12 cellular contexts compared by ENCODE assay signal in genomic region chr11:34501500-34501899, GRCh38. TPM values are rescaled to one million over a fixed set of nuclear protein-coding genes. Genes with fewer than 3 reads are reported as not detected.
DNase-seq lines count a peak whose midpoint lies in the region; ATAC-seq, FAIRE-seq and TF ChIP-seq lines count a peak whose summit lies in the region.
"Had no signal": no experiment of that assay in that cellular context is flagged by ENCODE, and none has a peak within 500 bp of the region (broad histone marks: within the 10 kb centered on the region; RNA-seq: fewer than 3 reads in every experiment).

No MANE protein-coding gene starts in this region.

- peak; percentile 71 for FAIRE-seq in astrocyte (lab: Jason Lieb, UNC)
- peak; percentile 98 for FAIRE-seq in HepG2 (lab: Jason Lieb, UNC)
- FAIRE-seq: TTC549 had no signal

- CTCF ChIA-PET in HepG2 (lab: Yijun Ruan, JAX; ENCODE audit: low intra/inter-chr PET ratio, low total read pairs) = no interaction called here

- TF ChIP-seq CTCF in astrocyte (IDR thresholded peaks at IDR 0.05; ENCODE audit: insufficient read depth, low read depth, low read length) = no peak
- no peak for TF ChIP-seq CTCF in HepG2 (CRISPR knock-in tag; IDR thresholded peaks at IDR 0.05)

- H3K27me3 Mint-ChIP-seq in astrocyte (ENCODE audit: low read depth, unreplicated experiment) = peaks cover 16% of the 10 kb centered on the region

- H4K20me1 ChIP-seq in astrocyte (ENCODE audit: insufficient read depth, low read length) (no peaks in the 10 kb centered on the region), HepG2 (ENCODE audit: insufficient read depth, low read length) (no peaks in the 10 kb centered on the region)

- H3K9me3 ChIP-seq in astrocyte (ENCODE audit: insufficient read depth, low read depth, low read length) = no peaks in the 10 kb centered on the region
- H3K9me3 ChIP-seq in HepG2 (ENCODE audit: low read length) = no peaks in the 10 kb centered on the region

- WGBS in HepG2 (ENCODE audit: low lambda C conversion rate) = 3% methylated on average over 4 of the region's 4 CpGs

- H3K4me1 ChIP-seq in astrocyte (ENCODE audit: insufficient read depth, low read length) (peaks cover 25% of the 10 kb centered on the region), HepG2 (ENCODE audit: insufficient read depth, low read length) (peaks cover 76% of the 10 kb centered on the region)

- H3K4me2 ChIP-seq in astrocyte (ENCODE audit: low read length) = peak overlapping the region; percentile 68
- peak overlapping the region; percentile 52 for H3K4me2 ChIP-seq in HepG2 (ENCODE audit: low read depth, low read length)

- H3K36me3 ChIP-seq in astrocyte (ENCODE audit: insufficient read depth, low read length) (no peaks in the 10 kb centered on the region), HepG2 (replicated peaks in 1 of 2; ENCODE audit: control insufficient read depth in 1 of 2, insufficient read depth in 2 of 2, low read length in 2 of 2) (no peaks in the 10 kb centered on the region)

- H3K9ac ChIP-seq in astrocyte (ENCODE audit: low read length) (peak overlapping the region; percentile 35), HepG2 (ENCODE audit: insufficient read depth, low read depth, low read length) (peak overlapping the region; percentile 45; the same call in 1 of the 2 replicates)

- H3K27me3 ChIP-seq in astrocyte (ENCODE audit: insufficient read depth, low read length) (no peaks in the 10 kb centered on the region), HepG2 (ENCODE audit: control insufficient read depth in 1 of 2, insufficient read depth in 2 of 2, low read length in 2 of 2) (no peaks in the 10 kb centered on the region)

- peak in 1 of 2 experiments; percentile 43; a peak in 2 of 4 replicates for TF ChIP-seq POLR2A in HepG2 (IDR thresholded peaks at IDR 0.05; ENCODE audit: insufficient read depth in 1 of 2, low read depth in 2 of 2, low read length in 2 of 2)

- ATAC-seq in HepG2 (peak; percentile 97), GM21526 (IDR thresholded peaks at IDR 0.05; ENCODE audit: low FRiP score, unreplicated experiment) (no peak), GM19395 (IDR thresholded peaks at IDR 0.05; ENCODE audit: unreplicated experiment) (no peak), GM19463 (IDR thresholded peaks at IDR 0.05; ENCODE audit: unreplicated experiment) (no peak)

- H2AFZ ChIP-seq in astrocyte (ENCODE audit: low read depth, low read length) = no peak overlapping the region
- no peak overlapping the region for H2AFZ ChIP-seq in HepG2 (ENCODE audit: low read length)

- no TSS peak for BruUV-seq in HepG2 (replicated peaks; lab: Mats Ljungman, UMichigan)

- peak overlapping the region; percentile 78 for H3K27ac ChIP-seq in astrocyte (ENCODE audit: low read depth, low read length)
- H3K27ac ChIP-seq in HepG2 (ENCODE audit: extremely low read length, insufficient read depth, low read length) = peak overlapping the region; percentile 60

- H3K27ac Mint-ChIP-seq in astrocyte (ENCODE audit: unreplicated experiment) = peak overlapping the region; percentile 88
- H3K27ac Mint-ChIP-seq: activated naive CD8-positive, alpha-beta T cell had no signal

- POLR2A ChIA-PET in HepG2 (lab: Yijun Ruan, JAX) = interaction anchor here (1.0 to 1.6 kb wide), 3 partner anchors 138 to 407 kb away, joined by 3 to 4 read pairs (median 3); partner anchors contain the start of gene ABTB2

- in situ Hi-C loops in ACHN (cut with HindIII; ENCODE audit: low pct_ligation_motif_present, low pct_unique_long_range_greater_than_20kb, low sequenced_read_pairs) (no loop called here), HepG2 (cut with HindIII; ENCODE audit: extremely low pct_ligation_motif_present, low pct_unique_long_range_greater_than_20kb) (no loop called here)

- H3K9me3 Mint-ChIP-seq in astrocyte (ENCODE audit: unreplicated experiment) = no peaks in the 10 kb centered on the region

- H3K4me3 ChIP-seq in astrocyte (ENCODE audit: insufficient read depth, low read depth, low read length) (no peak overlapping the region), HepG2 (replicated peaks in 1 of 3; ENCODE audit: insufficient read depth in 1 of 3, low read depth in 2 of 3, low read length in 3 of 3) (no peak overlapping the region)

- TF ChIP-seq RAD21 in HepG2 (CRISPR knock-in tag; IDR thresholded peaks at IDR 0.05) = no peak

- H3K4me3 Mint-ChIP-seq in astrocyte (ENCODE audit: unreplicated experiment) = no peak overlapping the region
- H3K4me3 Mint-ChIP-seq: activated naive CD8-positive, alpha-beta T cell had no signal

- TF ChIP-seq EP300 in HepG2 (IDR thresholded peaks at IDR 0.05; ENCODE audit: low read depth in 2 of 2, low read length in 2 of 2) (peak; percentile 55 to 87), HepG2 (CRISPR knock-in tag; IDR thresholded peaks at IDR 0.05; ENCODE audit: borderline replicate concordance) (peak; percentile 60; the same call in 1 of the 2 replicates)

- H3K36me3 Mint-ChIP-seq in astrocyte (ENCODE audit: low read depth, unreplicated experiment) = no peaks in the 10 kb centered on the region
- H3K36me3 Mint-ChIP-seq: activated naive CD8-positive, alpha-beta T cell had no signal

- intact Hi-C loops in HepG2 (cut with micrococcal nuclease; ENCODE audit: unreplicated experiment) = loop anchor here (1.0 to 2.0 kb wide), 2 partner anchors 154 to 389 kb away; no protein-coding TSS in a partner anchor

- H3K4me1 Mint-ChIP-seq in astrocyte (ENCODE audit: low read depth, unreplicated experiment) = peaks cover 16% of the 10 kb centered on the region

- no peaks in the 10 kb centered on the region for H3K79me2 ChIP-seq in astrocyte (ENCODE audit: insufficient read depth, low read length)
- H3K79me2 ChIP-seq in HepG2 (ENCODE audit: insufficient read depth, low read length) = no peaks in the 10 kb centered on the region

- DNase-seq in ACHN (peak; percentile 91), HS-5 (ENCODE audit: low read depth) (peak; percentile 93), astrocyte (ENCODE audit: low read depth) (peak; percentile 97), HepG2 (ENCODE audit: low spot score) (peak; percentile 92), KG1 (lab: John Stamatoyannopoulos, UW) (no peak)
- DNase-seq: hippocampal formation had no signal

TF ChIP-seq in HepG2, 621 proteins besides CTCF, POLR2A, EP300 and RAD21 (continues in another document):
- TF ChIP-seq SP4 (CRISPR knock-in tag; IDR thresholded peaks at IDR 0.05) (no peak; the same call in 1 of the 2 replicates), ZNF580 (CRISPR knock-in tag; IDR thresholded peaks at IDR 0.05; ENCODE audit: borderline replicate concordance, low read depth) (0 out of 2 replicates have a peak, but pooled peaks have one; percentile 28), ZNF768 (CRISPR knock-in tag; IDR thresholded peaks at IDR 0.05) (no peak), RARA (CRISPR knock-in tag; IDR thresholded peaks at IDR 0.05) (peak; percentile 67; the same call in 1 of the 2 replicates), YEATS2 (CRISPR knock-in tag; IDR thresholded peaks at IDR 0.05; ENCODE audit: borderline replicate concordance) (no peak), BCL6 (CRISPR knock-in tag; IDR thresholded peaks at IDR 0.05) (peak; percentile 70; the same call in 1 of the 2 replicates), CBFB (CRISPR knock-in tag; IDR thresholded peaks at IDR 0.05) (0 out of 2 replicates have a peak, but pooled peaks have one; percentile 60), ETV5 (CRISPR knock-in tag; IDR thresholded peaks at IDR 0.05; ENCODE audit: borderline replicate concordance) (peak; percentile 23; the same call in 1 of the 2 replicates), ISL2 (CRISPR knock-in tag; IDR thresholded peaks at IDR 0.05) (0 out of 2 replicates have a peak, but pooled peaks have one; percentile 29), ZNF788 (CRISPR knock-in tag; IDR thresholded peaks at IDR 0.05; ENCODE audit: borderline replicate concordance) (peak; percentile 26; the same call in 1 of the 2 replicates), NFE2L2 (IDR thresholded peaks at IDR 0.05; ENCODE audit: low read length) (0 out of 2 replicates have a peak, but pooled peaks have one; percentile 19), SALL1 (CRISPR knock-in tag; IDR thresholded peaks at IDR 0.05) (peak; percentile 90), HNF4G (IDR thresholded peaks at IDR 0.05; ENCODE audit: borderline replicate concordance, low read depth, low read length) (peak; percentile 80), HNF4G (CRISPR knock-in tag; IDR thresholded peaks at IDR 0.05; ENCODE audit: borderline replicate concordance, low read depth) (no peak)

RNA-seq across cellular contexts. Expression of gene ELF5, which starts 12.1 kb away (rescaled TPM):
- total RNA-seq in astrocyte (not detected in 2 replicates), HepG2 (2016; rRNA removed; fragmentation: Illumina TruSeq; extraction: Trizol) (2.6 and 2.9 TPM in 2 replicates)
- total RNA-seq in HepG2 (2016; cell fraction: cytosol; rRNA removed; fragmentation: Illumina TruSeq; extraction: Trizol; ENCODE audit: low read depth) = 0.40 and 0.53 TPM in 2 replicates
- total RNA-seq in HepG2 (2016; cell fraction: insoluble cytoplasmic fraction; rRNA removed; fragmentation: Illumina TruSeq; extraction: Trizol) = 2.3 and 3.0 TPM in 2 replicates
- total RNA-seq in HepG2 (2016; cell fraction: membrane; rRNA removed; fragmentation: Illumina TruSeq; extraction: Trizol) = 1.2 and 1.6 TPM in 2 replicates
- 2.3 and 2.4 TPM in 2 replicates for total RNA-seq in HepG2 (2016; cell fraction: nucleus; rRNA removed; fragmentation: Illumina TruSeq; extraction: Trizol)
- polyA plus RNA-seq in HepG2 (2011; rRNA removed) = 0.21 and 0.51 TPM in 2 replicates
- polyA plus RNA-seq in HepG2 (2011; cell fraction: cytosol; rRNA removed) = 0.21 and 0.23 TPM in 2 replicates
- polyA plus RNA-seq in HepG2 (2011; cell fraction: nucleus; rRNA removed) = 0.51 and 0.78 TPM in 2 replicates
- 0.32 and 0.52 TPM in 2 replicates for polyA plus RNA-seq in HepG2 (2012)
- 0.17 and 0.27 TPM in 2 replicates for polyA plus RNA-seq in HepG2 (2016; cell fraction: cytosol; fragmentation: Illumina TruSeq; extraction: Trizol; ENCODE audit: low read depth)
- polyA plus RNA-seq in HepG2 (2016; cell fraction: insoluble cytoplasmic fraction; fragmentation: Illumina TruSeq; extraction: Trizol; ENCODE audit: low read depth) = 1.9 and 2.4 TPM in 2 replicates
- polyA plus RNA-seq in HepG2 (2016; cell fraction: membrane; fragmentation: Illumina TruSeq; extraction: Trizol; ENCODE audit: low read depth) = 0.45 and 0.62 TPM in 2 replicates
- 1.5 and 2.4 TPM in 2 replicates for polyA plus RNA-seq in HepG2 (2016; cell fraction: nucleus; fragmentation: Illumina TruSeq; extraction: Trizol; ENCODE audit: insufficient read depth, low read depth)
- polyA minus RNA-seq in HepG2 (2011; rRNA and poly(A)+ RNA removed; ENCODE audit: low replicate concordance) = 1.1 TPM in 1 of 2 replicates, not detected in the other
- 0.35 and 0.49 TPM in 2 replicates for polyA minus RNA-seq in HepG2 (2011; cell fraction: cytosol; rRNA and poly(A)+ RNA removed)
- polyA minus RNA-seq in HepG2 (2011; cell fraction: nucleus; rRNA and poly(A)+ RNA removed) = 0.50 and 0.77 TPM in 2 replicates
- total RNA-seq: skeletal muscle tissue had no signal
